16 cellular contexts compared by ENCODE assay signal in genomic region chr3:150727653-150728502, GRCh38. TPM values are rescaled to one million over a fixed set of nuclear protein-coding genes. Genes with fewer than 3 reads are reported as not detected.
DNase-seq lines count a peak whose midpoint lies in the region; ATAC-seq, FAIRE-seq and TF ChIP-seq lines count a peak whose summit lies in the region.
"Had no signal": no experiment of that assay in that cellular context is flagged by ENCODE, and none has a peak within 500 bp of the region (broad histone marks: within the 10 kb centered on the region; RNA-seq: fewer than 3 reads in every experiment).

No MANE protein-coding gene starts in this region.

- ATAC-seq in A549 (no peak), right lobe of liver (peak; percentile 60 to 76 (median 67))

- CTCF ChIA-PET in A549 (lab: Yijun Ruan, JAX) = interaction anchor here (1.1 to 1.3 kb wide), 2 partner anchors 60 to 137 kb away, joined by 3 to 5 read pairs; no protein-coding TSS in a partner anchor
- CTCF ChIA-PET in activated naive CD4-positive, alpha-beta T cell treated with anti-CD3 and anti-CD28 coated beads for 36 hours (lab: Charles Lee) = interaction anchor here (0.7 to 1.6 kb wide), 3 partner anchors 36 to 137 kb away, joined by 3 to 4 read pairs (median 3); no protein-coding TSS in a partner anchor

- no peak overlapping the region for H3K4me3 Mint-ChIP-seq in activated naive CD4-positive, alpha-beta T cell treated with anti-CD3 and anti-CD28 coated beads for 36 hours
- H3K4me3 Mint-ChIP-seq in neural progenitor cell = no peak overlapping the region

- no peaks in the 10 kb centered on the region for H3F3A ChIP-seq in neural progenitor cell (ENCODE audit: low read depth)

- no peak overlapping the region for H3K9ac ChIP-seq in neural progenitor cell

- H3K9me3 ChIP-seq in A549 = no peaks in the 10 kb centered on the region
- no peaks in the 10 kb centered on the region for H3K9me3 ChIP-seq in right lobe of liver
- no peaks in the 10 kb centered on the region for H3K9me3 ChIP-seq in neural progenitor cell (ENCODE audit: low read depth)
- H3K9me3 ChIP-seq: HAP-1 had no signal

- no peak overlapping the region for H3K4me2 ChIP-seq in A549
- H3K4me2 ChIP-seq in neural progenitor cell = no peak overlapping the region

- H3K36me3 ChIP-seq in right lobe of liver = no peaks in the 10 kb centered on the region
- no peaks in the 10 kb centered on the region for H3K36me3 ChIP-seq in neural progenitor cell
- H3K36me3 ChIP-seq: cardiac muscle cell, HAP-1 had no signal

- H3K27ac Mint-ChIP-seq in activated naive CD4-positive, alpha-beta T cell treated with anti-CD3 and anti-CD28 coated beads for 36 hours = no peak overlapping the region
- H3K27ac Mint-ChIP-seq in neural progenitor cell = no peak overlapping the region

- H3K27ac ChIP-seq in A549 = no peak overlapping the region
- peak overlapping the region in 2 of 3 donors; percentile 38 to 76 for H3K27ac ChIP-seq in right lobe of liver
- H3K27ac ChIP-seq in neural progenitor cell = no peak overlapping the region
- H3K27ac ChIP-seq: cardiac muscle cell had no signal

- no peaks in the 10 kb centered on the region for H3K9me3 Mint-ChIP-seq in activated naive CD4-positive, alpha-beta T cell treated with anti-CD3 and anti-CD28 coated beads for 36 hours
- no peaks in the 10 kb centered on the region for H3K9me3 Mint-ChIP-seq in neural progenitor cell

- no peak for FAIRE-seq in A549 (lab: Jason Lieb, UNC)
- FAIRE-seq: RCC 7860 had no signal

- H3K27me3 Mint-ChIP-seq in activated naive CD4-positive, alpha-beta T cell treated with anti-CD3 and anti-CD28 coated beads for 36 hours (ENCODE audit: low read depth) = no peaks in the 10 kb centered on the region
- H3K27me3 Mint-ChIP-seq in neural progenitor cell (ENCODE audit: insufficient read depth, low read depth) = peaks cover 2% of the 10 kb centered on the region

- H3K4me3 ChIP-seq in A549 (no peak overlapping the region), right lobe of liver (no peak overlapping the region), neural progenitor cell (no peak overlapping the region)
- H3K4me3 ChIP-seq: cardiac muscle cell, HAP-1 had no signal

- POLR2A ChIA-PET in A549 (lab: Yijun Ruan, JAX) = interaction anchor here (2.0 kb wide), 1 partner anchor 36 kb away, joined by 10 read pairs; the partner anchor contains the start of gene SIAH2

- H2AFZ ChIP-seq in neural progenitor cell (replicated peaks) = no peak overlapping the region

- H3K27me3 ChIP-seq in right lobe of liver (no peaks in the 10 kb centered on the region), neural progenitor cell (no peaks in the 10 kb centered on the region)
- H3K27me3 ChIP-seq: cardiac muscle cell had no signal

- no peaks in the 10 kb centered on the region for H4K20me1 ChIP-seq in neural progenitor cell (ENCODE audit: low read depth)

- no peaks in the 10 kb centered on the region for H3K79me2 ChIP-seq in neural progenitor cell (ENCODE audit: low read depth)

- no peak for TF ChIP-seq EP300 in A549 (IDR thresholded peaks at IDR 0.05)

- TF ChIP-seq CTCF in A549 (IDR thresholded peaks at IDR 0.05) (no peak), right lobe of liver (IDR thresholded peaks at IDR 0.05) (no peak), neural progenitor cell (IDR thresholded peaks at IDR 0.05) (no peak)

- WGBS in A549 (ENCODE audit: missing lambda C conversion rate) = 87% methylated on average over 19 of the region's 19 CpGs
- 60% methylated on average over 11 of the region's 19 CpGs for WGBS in right lobe of liver (ENCODE audit: insufficient coverage, low coverage, low lambda C conversion rate, missing lambda C conversion rate)

- intact Hi-C loops in right lobe of liver (cut with DNase I) = loop anchor here in 1 of 2 donors (10.0 kb wide), 1 partner anchor 57 kb away; no protein-coding TSS in a partner anchor
- intact Hi-C loops in activated naive CD4-positive, alpha-beta T cell treated with anti-CD3 and anti-CD28 coated beads for 36 hours (cut with micrococcal nuclease) = no loop called here

- TF ChIP-seq POLR2A in A549 (IDR thresholded peaks at IDR 0.05; ENCODE audit: low read length) = no peak
- peak; percentile 82 for TF ChIP-seq POLR2A in erythroblast (IDR thresholded peaks at IDR 0.05; ENCODE audit: low read length)
- peak; percentile 56 for TF ChIP-seq POLR2A in right lobe of liver (IDR thresholded peaks at IDR 0.05)

- peaks cover 14% of the 10 kb centered on the region for H3K4me1 Mint-ChIP-seq in activated naive CD4-positive, alpha-beta T cell treated with anti-CD3 and anti-CD28 coated beads for 36 hours (ENCODE audit: low read depth)
- no peaks in the 10 kb centered on the region for H3K4me1 Mint-ChIP-seq in neural progenitor cell

- no peaks in the 10 kb centered on the region for H3K36me3 Mint-ChIP-seq in activated naive CD4-positive, alpha-beta T cell treated with anti-CD3 and anti-CD28 coated beads for 36 hours (ENCODE audit: low read depth)
- H3K36me3 Mint-ChIP-seq in neural progenitor cell = no peaks in the 10 kb centered on the region

- DNase-seq in A549 (ENCODE audit: low read depth in 1 of 2, low spot score in 1 of 2) = no peak
- peak; percentile 26 for DNase-seq in NCI-H69 (lab: John Stamatoyannopoulos, UW)
- DNase-seq in erythroblast (lab: John Stamatoyannopoulos, UW) = peak; percentile 92
- peak; percentile 59 to 74 (median 61) for DNase-seq in right lobe of liver
- DNase-seq in activated naive CD4-positive, alpha-beta T cell treated with anti-CD3 and anti-CD28 coated beads for 36 hours = no peak
- no peak for DNase-seq in DMS114 treated with DMSO at 0.1 percent for 48 hours (lab: John Stamatoyannopoulos, UW; ENCODE audit: unreplicated experiment)
- DNase-seq in neural progenitor cell (ENCODE audit: low spot score) = no peak
- no peak for DNase-seq in UCSD-AML1 (lab: John Stamatoyannopoulos, UW; ENCODE audit: unreplicated experiment)
- DNase-seq: activated CD8-positive, alpha-beta memory T cell treated with anti-CD3 and anti-CD28 coated beads, Interleukin-2, amount 50 U/mL, for 4 hours; activated naive CD4-positive, alpha-beta T cell treated with anti-CD3 and anti-CD28 coated beads, Interleukin-2, amount 50 U/mL, for 16 hours; Calu3; T-helper 1 cell had no signal

- TF ChIP-seq RAD21 in A549 (conservative IDR thresholded peaks at IDR 0.05 in 1 of 2, IDR thresholded peaks at IDR 0.05 in 1 of 2) = no peak

- H3K4me1 ChIP-seq in A549 (no peaks in the 10 kb centered on the region; the same call in 2 of the 3 replicates), right lobe of liver (peaks cover 0 to 28% (median 11%) of the 10 kb centered on the region in 4 donors), neural progenitor cell (no peaks in the 10 kb centered on the region)
- H3K4me1 ChIP-seq: HAP-1 had no signal

TF ChIP-seq in A549, 52 proteins besides CTCF, POLR2A, EP300 and RAD21:
- no peak for TF ChIP-seq EHMT2 (IDR thresholded peaks at IDR 0.05; ENCODE audit: low read depth)
- peak; percentile 45 for TF ChIP-seq MAFK (IDR thresholded peaks at IDR 0.05; ENCODE audit: partially characterized antibody)

RNA-seq across cellular contexts. Expression of gene ERICH6, which starts 24.2 kb away (rescaled TPM):
- 0.06 and 0.07 TPM in 2 replicates for polyA plus RNA-seq in A549 (2011; rRNA removed)
- polyA plus RNA-seq in A549 (2012; cell fraction: cytosol; rRNA removed) = 0.05 TPM in 2 replicates
- polyA plus RNA-seq in A549 (2012; cell fraction: nucleus; rRNA removed) = 0.04 and 0.11 TPM in 2 replicates
- polyA plus RNA-seq in A549 (2017; fragmentation: RNase III; extraction: RNeasy Plus Mini Kit Qiagen cat#74134 plus additional on column Dnase treatment) = 0.12 to 0.18 TPM in 2 of 3 replicates, not detected in the other
- 0.19 TPM in 1 of 2 replicates, not detected in the other for polyA minus RNA-seq in A549 (2011; rRNA and poly(A)+ RNA removed)
- total RNA-seq in right lobe of liver = under 1 TPM in 1 of 6 experiments, not detected in 5; 0.49 TPM
- not detected for total RNA-seq in activated naive CD4-positive, alpha-beta T cell treated with anti-CD3 and anti-CD28 coated beads for 36 hours
- 0.28 TPM in 1 of 2 replicates, not detected in the other for total RNA-seq in neural progenitor cell (ENCODE audit: low replicate concordance)
- total RNA-seq: Calu3, cardiac muscle cell, NCI-H460 had no signal

RNA-seq across cellular contexts. Expression of gene SIAH2, which starts 35.1 kb away (rescaled TPM):
- polyA plus RNA-seq in A549 (2011; rRNA removed) (24.8 and 28.6 TPM in 2 replicates), A549 (2017; fragmentation: RNase III; extraction: RNeasy Plus Mini Kit Qiagen cat#74134 plus additional on column Dnase treatment) (10.7 to 11.4 TPM (median 11.2 TPM) in 3 replicates)
- 44.4 and 54.3 TPM in 2 replicates for polyA plus RNA-seq in A549 (2012; cell fraction: cytosol; rRNA removed)
- 20.5 and 52.2 TPM in 2 replicates for polyA plus RNA-seq in A549 (2012; cell fraction: nucleus; rRNA removed)
- polyA minus RNA-seq in A549 (2011; rRNA and poly(A)+ RNA removed) = 48.4 and 56.9 TPM in 2 replicates
- total RNA-seq in right lobe of liver (10 to 100 TPM; 20.5 to 53.0 (median 36.5) TPM), neural progenitor cell (ENCODE audit: low replicate concordance) (14.6 TPM in 2 replicates)
- 10 to 100 TPM; 67.1 to 68.8 TPM for total RNA-seq in activated naive CD4-positive, alpha-beta T cell treated with anti-CD3 and anti-CD28 coated beads for 36 hours

Comparison
In these comparisons a context has a peak if more than half of its experiments do, and no peak if none do; other contexts are left out.
1. ATAC-seq: peak in right lobe of liver (4 of 4); none in A549 (0 of 2).
2. DNase-seq: peak in NCI-H69 (single experiment), erythroblast (2 of 2) and right lobe of liver (3 of 3); none in A549 (0 of 2), activated naive CD4-positive, alpha-beta T cell treated with anti-CD3 and anti-CD28 coated beads for 36 hours (single experiment), DMS114 treated with DMSO at 0.1 percent for 48 hours (single experiment), neural progenitor cell (single experiment) and UCSD-AML1 (single experiment).
3. H3K27ac ChIP-seq: peak in right lobe of liver (2 of 3); none in A549 (0 of 2) and neural progenitor cell (single experiment).